Comparison of ENCODE assay signal across 9 cellular contexts in genomic region chr7:17401806-17402627, GRCh38.
A peak's percentile ranks its signal among the peaks of the same experiment; 100 is the strongest.
DNase-seq lines count a peak whose midpoint lies in the region; ATAC-seq and TF ChIP-seq lines count a peak whose summit lies in the region.
"Had no signal": no experiment of that assay in that cellular context is flagged by ENCODE, and none has a peak within 500 bp of the region (broad histone marks: within the 10 kb centered on the region; RNA-seq: fewer than 3 reads in every experiment).

No MANE protein-coding gene starts in this region.

- H3K9me3 Mint-ChIP-seq in effector memory CD8-positive, alpha-beta T cell = no peaks in the 10 kb centered on the region

- H3K9me2 ChIP-seq in GM23248 (ENCODE audit: insufficient read depth) = no peaks in the 10 kb centered on the region

- H3K4me1 Mint-ChIP-seq in effector memory CD8-positive, alpha-beta T cell (ENCODE audit: low read depth in 2 of 2) = peaks cover 7 to 15% of the 10 kb centered on the region in 2 donors

- TF ChIP-seq CTCF in ovary (IDR thresholded peaks at IDR 0.05) = no peak

- no peaks in the 10 kb centered on the region for H3K79me2 ChIP-seq in GM23248 (ENCODE audit: insufficient read depth)

- H3K36me3 ChIP-seq in GM23248 (ENCODE audit: low read depth) (no peaks in the 10 kb centered on the region), ovary (no peaks in the 10 kb centered on the region)

- H3K27ac Mint-ChIP-seq in effector memory CD8-positive, alpha-beta T cell = no peak overlapping the region

- H3K27me3 Mint-ChIP-seq in effector memory CD8-positive, alpha-beta T cell = peaks cover 29 to 33% of the 10 kb centered on the region in 2 donors

- H3K4me1 ChIP-seq in GM23248 (ENCODE audit: insufficient read depth) (peaks cover 11% of the 10 kb centered on the region), ovary (ENCODE audit: insufficient read depth) (no peaks in the 10 kb centered on the region)

- H3K27me3 ChIP-seq in GM23248 (replicated peaks; ENCODE audit: insufficient read depth) (no peaks in the 10 kb centered on the region), ovary (no peaks in the 10 kb centered on the region)

- WGBS in GM23248 (ENCODE audit: low coverage in 1 of 2, low lambda C conversion rate in 2 of 2, missing lambda C conversion rate in 2 of 2), 2 experiments = 94 to 97% methylated on average over 6 of the region's 6 CpGs
- WGBS in ovary, 3 donors = 90 to 94% (median 91%) methylated on average over 6 of the region's 6 CpGs

- in situ Hi-C loops in GM23248 (cut with MboI) = no loop called here

- TF ChIP-seq EP300 in ovary (IDR thresholded peaks at IDR 0.05) = no peak

- no peak overlapping the region for H2AFZ ChIP-seq in GM23248

- no peak for TF ChIP-seq POLR2A in ovary (IDR thresholded peaks at IDR 0.05)

- H4K20me1 ChIP-seq in GM23248 (ENCODE audit: insufficient read depth) = no peaks in the 10 kb centered on the region

- peak; percentile 15 for DNase-seq in SIG-M5 treated with dmso at 0.1 percent for 504 hours (lab: John Stamatoyannopoulos, UW; ENCODE audit: unreplicated experiment)
- DNase-seq in SIG-M5 (lab: John Stamatoyannopoulos, UW) = no peak
- no peak for DNase-seq in effector memory CD8-positive, alpha-beta T cell
- no peak for DNase-seq in GM23248
- no peak for DNase-seq in GM19240 (ENCODE audit: insufficient read length, low spot score)
- DNase-seq in ovary = no peak
- DNase-seq: 8988T had no signal

- intact Hi-C loops in ovary (cut with DNase I) = no loop called here

- H3K4me2 ChIP-seq in GM23248 (ENCODE audit: unreplicated experiment) = no peak overlapping the region

- H3K4me3 ChIP-seq in GM23248 (no peak overlapping the region), ovary (no peak overlapping the region)

- peaks cover 10% of the 10 kb centered on the region for H3F3A ChIP-seq in GM23248 (ENCODE audit: insufficient read depth)

- peak overlapping the region; percentile 53 to 65 for H3K4me3 Mint-ChIP-seq in effector memory CD8-positive, alpha-beta T cell

- H3K27ac ChIP-seq in GM23248 (no peak overlapping the region), ovary (no peak overlapping the region)

- ATAC-seq in GM21717 (IDR thresholded peaks at IDR 0.05; ENCODE audit: unreplicated experiment) (peak; percentile 72), HG03565 (IDR thresholded peaks at IDR 0.05; ENCODE audit: unreplicated experiment) (peak; percentile 57)
- ATAC-seq in effector memory CD8-positive, alpha-beta T cell (replicated peaks) = peak; percentile 33

- no peak overlapping the region for H3K9ac ChIP-seq in GM23248

- H3K9me3 ChIP-seq in GM23248 (ENCODE audit: low read depth) = no peaks in the 10 kb centered on the region
- no peaks in the 10 kb centered on the region for H3K9me3 ChIP-seq in ovary

- no peaks in the 10 kb centered on the region for H3K36me3 Mint-ChIP-seq in effector memory CD8-positive, alpha-beta T cell (ENCODE audit: insufficient read depth)
